In genomic region chr6:358432-358831, GRCh38 we compare ENCODE assay signal across 1 cellular context.
TF ChIP-seq lines count a peak whose summit lies in the region.

No MANE protein-coding gene starts in this region.

TF ChIP-seq in GM12878, 131 proteins besides CTCF, POLR2A, EP300 and RAD21:
- TF ChIP-seq SKIL (IDR thresholded peaks at IDR 0.05; ENCODE audit: low read depth, poor library complexity, severe bottlenecking) = no peak
- TF ChIP-seq MTA2 (IDR thresholded peaks at IDR 0.05; ENCODE audit: low read depth) = no peak
- TF ChIP-seq PAX8 (IDR thresholded peaks at IDR 0.05) = no peak
- no peak for TF ChIP-seq SMC3 (IDR thresholded peaks at IDR 0.05; ENCODE audit: borderline replicate concordance, low read length)
- no peak for TF ChIP-seq GATAD2B (conservative IDR thresholded peaks at IDR 0.05; ENCODE audit: low read depth)
- TF ChIP-seq SPI1 (IDR thresholded peaks at IDR 0.05; ENCODE audit: borderline replicate concordance, insufficient read depth, low read depth, low read length) = 0 out of 2 replicates have a peak, but pooled peaks have one; percentile 38
- TF ChIP-seq NR2C1 (IDR thresholded peaks at IDR 0.05) = no peak
- TF ChIP-seq IKZF1 (conservative IDR thresholded peaks at IDR 0.05) = no peak
- no peak for TF ChIP-seq SUZ12 (IDR thresholded peaks at IDR 0.05; ENCODE audit: unreplicated experiment)
- TF ChIP-seq SRF (IDR thresholded peaks at IDR 0.05; ENCODE audit: low read depth in 2 of 2, low read length in 2 of 2) = no peak
- TF ChIP-seq PBX3 (IDR thresholded peaks at IDR 0.05; ENCODE audit: insufficient replicate concordance, low read depth, low read length) = peak; percentile 67
- TF ChIP-seq ZNF274 (IDR thresholded peaks at IDR 0.05; ENCODE audit: insufficient read depth, insufficient read length) = no peak
- TF ChIP-seq NR2F1 (conservative IDR thresholded peaks at IDR 0.05) = no peak
- no peak for TF ChIP-seq MXI1 (IDR thresholded peaks at IDR 0.05; ENCODE audit: low read depth, low read length)
- no peak for TF ChIP-seq ZSCAN29 (IDR thresholded peaks at IDR 0.05)
- TF ChIP-seq MEF2A (IDR thresholded peaks at IDR 0.05; ENCODE audit: insufficient read depth, low read depth, low read length) = no peak
- TF ChIP-seq CHD2 (IDR thresholded peaks at IDR 0.05; ENCODE audit: borderline replicate concordance, low read depth, low read length) = no peak
- peak; percentile 62 for TF ChIP-seq PKNOX1 (IDR thresholded peaks at IDR 0.05)
- TF ChIP-seq NKRF (conservative IDR thresholded peaks at IDR 0.05) = no peak
- TF ChIP-seq TAF1 (IDR thresholded peaks at IDR 0.05; ENCODE audit: borderline replicate concordance, low read depth, low read length) = no peak
- TF ChIP-seq JUNB (IDR thresholded peaks at IDR 0.05) = no peak
- no peak for TF ChIP-seq NFYA (IDR thresholded peaks at IDR 0.05; ENCODE audit: borderline replicate concordance, low read depth, low read length)
- no peak for TF ChIP-seq IKZF2 (IDR thresholded peaks at IDR 0.05)
- no peak for TF ChIP-seq CEBPZ (IDR thresholded peaks at IDR 0.05; ENCODE audit: low read depth, low read length)
- TF ChIP-seq HCFC1 (IDR thresholded peaks at IDR 0.05; ENCODE audit: low read length) = no peak
